Comparison of ENCODE assay signal across 1 cellular context in the genomic region with DNA sequence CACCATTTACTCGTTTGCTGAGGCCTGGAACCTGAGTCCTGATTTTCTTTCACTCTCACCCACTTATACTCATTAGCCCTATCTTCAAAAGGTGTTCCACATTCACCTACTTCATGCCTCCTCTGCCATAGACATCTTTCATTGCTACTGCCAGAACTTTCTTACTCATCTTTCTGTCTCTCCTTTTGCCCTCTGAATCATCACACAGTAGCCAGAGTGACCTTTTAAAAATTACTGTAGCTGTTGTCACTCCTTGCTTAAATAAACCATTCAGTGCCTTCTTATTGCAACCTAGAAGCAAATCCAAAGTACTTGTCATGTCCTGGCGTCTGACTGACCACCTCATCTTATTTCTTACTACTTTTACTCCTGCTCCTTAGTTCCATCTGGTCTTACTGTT.
TF ChIP-seq lines count a peak whose summit lies in the region.

No MANE protein-coding gene starts in this region.

TF ChIP-seq in SK-N-SH treated with all-trans-retinoic acid at 6 μM for 48 hours, 23 proteins besides CTCF, POLR2A, EP300 and RAD21 (continued from another document):
- TF ChIP-seq, protein P1, sequence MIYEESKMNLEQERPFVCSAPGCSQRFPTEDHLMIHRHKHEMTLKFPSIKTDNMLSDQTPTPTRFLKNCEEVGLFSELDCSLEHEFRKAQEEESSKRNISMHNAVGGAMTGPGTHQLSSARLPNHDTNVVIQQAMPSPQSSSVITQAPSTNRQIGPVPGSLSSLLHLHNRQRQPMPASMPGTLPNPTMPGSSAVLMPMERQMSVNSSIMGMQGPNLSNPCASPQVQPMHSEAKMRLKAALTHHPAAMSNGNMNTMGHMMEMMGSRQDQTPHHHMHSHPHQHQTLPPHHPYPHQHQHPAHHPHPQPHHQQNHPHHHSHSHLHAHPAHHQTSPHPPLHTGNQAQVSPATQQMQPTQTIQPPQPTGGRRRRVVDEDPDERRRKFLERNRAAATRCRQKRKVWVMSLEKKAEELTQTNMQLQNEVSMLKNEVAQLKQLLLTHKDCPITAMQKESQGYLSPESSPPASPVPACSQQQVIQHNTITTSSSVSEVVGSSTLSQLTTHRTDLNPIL (CRISPR knock-in tag; IDR thresholded peaks at IDR 0.05; ENCODE audit: low read depth): no peak
- TF ChIP-seq ESRRG (CRISPR knock-in tag; IDR thresholded peaks at IDR 0.05): no peak
